In genomic region chr12:28242129-28242887, GRCh38 we compare ENCODE assay signal across 27 cellular contexts. TPM values are rescaled to one million over a fixed set of nuclear protein-coding genes. Genes with fewer than 3 reads are reported as not detected.
DNase-seq lines count a peak whose midpoint lies in the region; ATAC-seq and TF ChIP-seq lines count a peak whose summit lies in the region.
"Had no signal": no experiment of that assay in that cellular context is flagged by ENCODE, and none has a peak within 500 bp of the region (broad histone marks: within the 10 kb centered on the region; RNA-seq: fewer than 3 reads in every experiment).

No MANE protein-coding gene starts in this region.

- WGBS in right lobe of liver (ENCODE audit: insufficient coverage, low coverage, low lambda C conversion rate, missing lambda C conversion rate), result 29% methylated on average over 2 of the region's 5 CpGs
- WGBS in mammary epithelial cell (ENCODE audit: low coverage, missing lambda C conversion rate), result 98% methylated on average over 5 of the region's 5 CpGs

- peak overlapping the region; percentile 32 for H3K27ac Mint-ChIP-seq in CD8-positive, alpha-beta T cell
- peak overlapping the region; percentile 3 for H3K27ac Mint-ChIP-seq in T-helper 17 cell
- H3K27ac Mint-ChIP-seq: activated CD4-positive, alpha-beta T cell treated with anti-CD3 and anti-CD28 coated beads, Interleukin-2, amount 10 ng/mL, durations not matched to agents 24 days and 14 days; activated CD8-positive, alpha-beta memory T cell treated with anti-CD3 and anti-CD28 coated beads, Interleukin-2, amount 10 ng/mL, durations not matched to agents 7 days and 5 days; activated naive CD4-positive, alpha-beta T cell treated with anti-CD3 and anti-CD28 coated beads for 36 hours; nephron had no signal

- no peak for TF ChIP-seq CTCF in CD8-positive, alpha-beta T cell (IDR thresholded peaks at IDR 0.05)
- TF ChIP-seq CTCF in right lobe of liver (IDR thresholded peaks at IDR 0.05), result no peak
- no peak for TF ChIP-seq CTCF in mammary epithelial cell (conservative IDR thresholded peaks at IDR 0.05 in 1 of 2, IDR thresholded peaks at IDR 0.05 in 1 of 2; ENCODE audit: extremely low read depth in 1 of 2, insufficient read depth in 1 of 2, low read depth in 1 of 2, low read length in 2 of 2)

- no peak for TF ChIP-seq POLR2A in right lobe of liver (IDR thresholded peaks at IDR 0.05)

- no peak overlapping the region for H3K9ac ChIP-seq in mammary epithelial cell (ENCODE audit: insufficient read depth, low read length)

- H3K79me2 ChIP-seq in mammary epithelial cell (ENCODE audit: insufficient read depth, low read length), result no peaks in the 10 kb centered on the region

- H3K4me2 ChIP-seq in mammary epithelial cell (ENCODE audit: insufficient read depth, low read depth, low read length), result no peak overlapping the region

- no peaks in the 10 kb centered on the region for H3K27me3 ChIP-seq in CD8-positive, alpha-beta T cell (ENCODE audit: insufficient read depth, low read length)
- no peaks in the 10 kb centered on the region for H3K27me3 ChIP-seq in right lobe of liver
- H3K27me3 ChIP-seq in mammary epithelial cell (ENCODE audit: insufficient read depth, low read length), result no peaks in the 10 kb centered on the region
- H3K27me3 ChIP-seq: Peyer's patch, tibial nerve had no signal

- no peak overlapping the region for H2AFZ ChIP-seq in mammary epithelial cell (ENCODE audit: low read depth, low read length)

- no TSS peak for BruUV-seq in mammary epithelial cell (replicated peaks; lab: Mats Ljungman, UMichigan)

- H3K36me3 ChIP-seq in CD8-positive, alpha-beta T cell (ENCODE audit: insufficient read depth, low read length), result no peaks in the 10 kb centered on the region
- no peaks in the 10 kb centered on the region for H3K36me3 ChIP-seq in right lobe of liver
- H3K36me3 ChIP-seq in mammary epithelial cell (ENCODE audit: insufficient read depth, low read length), result no peaks in the 10 kb centered on the region
- H3K36me3 ChIP-seq: Peyer's patch, tibial nerve had no signal

- no peak overlapping the region for H3K4me3 ChIP-seq in CD8-positive, alpha-beta T cell (ENCODE audit: low read depth, low read length)
- H3K4me3 ChIP-seq in right lobe of liver (no peak overlapping the region), mammary epithelial cell (replicated peaks in 1 of 3; ENCODE audit: insufficient read depth in 1 of 3, low read depth in 2 of 3, low read length in 3 of 3) (no peak overlapping the region)
- H3K4me3 ChIP-seq: mucosa of descending colon, Peyer's patch, tibial nerve had no signal

- dilution Hi-C loops in mammary epithelial cell (cut with HindIII; ENCODE audit: low sequenced_read_pairs), result no loop called here

- H3K27me3 Mint-ChIP-seq in CD8-positive, alpha-beta T cell (ENCODE audit: low read depth), result no peaks in the 10 kb centered on the region
- H3K27me3 Mint-ChIP-seq in T-helper 17 cell, result no peaks in the 10 kb centered on the region
- H3K27me3 Mint-ChIP-seq: activated CD4-positive, alpha-beta T cell treated with anti-CD3 and anti-CD28 coated beads, Interleukin-2, amount 10 ng/mL, durations not matched to agents 24 days and 14 days; activated CD8-positive, alpha-beta memory T cell treated with anti-CD3 and anti-CD28 coated beads, Interleukin-2, amount 10 ng/mL, durations not matched to agents 7 days and 5 days; stimulated activated naive CD8-positive, alpha-beta T cell treated with anti-CD3 and anti-CD28 coated beads, Interleukin-15, amount 100 ng/mL, for 72 hours had no signal

- H4K20me1 ChIP-seq in mammary epithelial cell (ENCODE audit: insufficient read depth, low read length), result no peaks in the 10 kb centered on the region

- H3K4me1 ChIP-seq in CD8-positive, alpha-beta T cell (ENCODE audit: insufficient read depth, low read length), result no peaks in the 10 kb centered on the region
- H3K4me1 ChIP-seq in right lobe of liver, result no peaks in the 10 kb centered on the region
- no peaks in the 10 kb centered on the region for H3K4me1 ChIP-seq in mammary epithelial cell (ENCODE audit: insufficient read depth, low read length)
- H3K4me1 ChIP-seq: Peyer's patch, tibial nerve had no signal

- H3K36me3 Mint-ChIP-seq in CD8-positive, alpha-beta T cell, result peaks cover 2% of the 10 kb centered on the region
- no peaks in the 10 kb centered on the region for H3K36me3 Mint-ChIP-seq in T-helper 17 cell (ENCODE audit: low read depth)

- CTCF ChIA-PET in CD8-positive, alpha-beta T cell (lab: Charles Lee), result no interaction called here
- CTCF ChIA-PET in mammary epithelial cell (lab: Charles Lee; ENCODE audit: low non-redundant PET), result no interaction called here

- no peaks in the 10 kb centered on the region for H3K9me3 Mint-ChIP-seq in CD8-positive, alpha-beta T cell
- H3K9me3 Mint-ChIP-seq: nephron had no signal

- H3K4me3 Mint-ChIP-seq in CD8-positive, alpha-beta T cell, result no peak overlapping the region
- no peak overlapping the region for H3K4me3 Mint-ChIP-seq in T-helper 17 cell
- H3K4me3 Mint-ChIP-seq: activated CD4-positive, alpha-beta T cell treated with anti-CD3 and anti-CD28 coated beads, Interleukin-2, amount 10 ng/mL, durations not matched to agents 24 days and 14 days; activated CD8-positive, alpha-beta memory T cell treated with anti-CD3 and anti-CD28 coated beads, Interleukin-2, amount 10 ng/mL, durations not matched to agents 7 days and 5 days; activated naive CD4-positive, alpha-beta T cell treated with anti-CD3 and anti-CD28 coated beads for 36 hours; nephron; stimulated activated naive CD8-positive, alpha-beta T cell treated with anti-CD3 and anti-CD28 coated beads, Interleukin-15, amount 100 ng/mL, for 72 hours had no signal

- no peaks in the 10 kb centered on the region for H3K9me3 ChIP-seq in CD8-positive, alpha-beta T cell (ENCODE audit: low read length)
- H3K9me3 ChIP-seq in T-helper 17 cell (ENCODE audit: control insufficient read depth, low read length, poor library complexity, severe bottlenecking), result no peaks in the 10 kb centered on the region
- H3K9me3 ChIP-seq in right lobe of liver, result no peaks in the 10 kb centered on the region
- H3K9me3 ChIP-seq in mammary epithelial cell (replicated peaks; ENCODE audit: insufficient read depth, low read length), result no peaks in the 10 kb centered on the region
- H3K9me3 ChIP-seq: mucosa of descending colon, Peyer's patch, tibial nerve had no signal

- no peak for DNase-seq in CD8-positive, alpha-beta T cell
- DNase-seq in DMS53 (lab: John Stamatoyannopoulos, UW) (peak; percentile 66), T-helper 17 cell (no peak), right lobe of liver (peak in 1 of 3 donors; percentile 46), mammary epithelial cell (no peak)
- DNase-seq: activated CD4-positive, alpha-beta T cell treated with anti-CD3 and anti-CD28 coated beads, Interleukin-2, amount 10 ng/mL, durations not matched to agents 24 days and 14 days; activated CD8-positive, alpha-beta memory T cell treated with anti-CD3 and anti-CD28 coated beads, Interleukin-2, amount 10 ng/mL, durations not matched to agents 7 days and 5 days; activated naive CD4-positive, alpha-beta T cell treated with anti-CD3 and anti-CD28 coated beads for 36 hours; amygdala; C1 segment of cervical spinal cord; caudate nucleus; DMS79; islet precursor cell; NCI-H1092; NCI-H187 treated with DMSO at 0.1 percent for 48 hours; NCI-H510A treated with DMSO at 0.1 percent for 48 hours; NK-92 treated with Interleukin-12 subunit alpha and Interleukin-12 subunit beta, amount 100 ng/mL, for 24 hours; Peyer's patch; stimulated activated CD4-positive, alpha-beta T cell treated with anti-CD3 and anti-CD28 coated beads, Interleukin-15, amount 100 ng/mL, for 24 hours; stimulated activated naive CD8-positive, alpha-beta T cell treated with anti-CD3 and anti-CD28 coated beads, Interleukin-15, amount 100 ng/mL, for 72 hours; T-helper 1 cell had no signal

- no peak for ATAC-seq in CD8-positive, alpha-beta T cell
- no peak for ATAC-seq in T-helper 17 cell
- ATAC-seq in right lobe of liver, result peak; percentile 79 to 95 (median 91)
- ATAC-seq in GM18909 (IDR thresholded peaks at IDR 0.05; ENCODE audit: poor library complexity, unreplicated experiment), result no peak
- ATAC-seq in HG02571 (IDR thresholded peaks at IDR 0.05; ENCODE audit: unreplicated experiment), result no peak
- ATAC-seq in HG03025 (IDR thresholded peaks at IDR 0.05; ENCODE audit: low FRiP score, unreplicated experiment), result no peak
- ATAC-seq: activated CD8-positive, alpha-beta memory T cell treated with anti-CD3 and anti-CD28 coated beads, Interleukin-2, amount 10 ng/mL, durations not matched to agents 7 days and 5 days; stimulated activated naive CD8-positive, alpha-beta T cell treated with anti-CD3 and anti-CD28 coated beads, Interleukin-15, amount 100 ng/mL, for 72 hours had no signal

- POLR2A ChIA-PET in CD8-positive, alpha-beta T cell (lab: Charles Lee), result no interaction called here

- in situ Hi-C loops in mammary epithelial cell (cut with MboI; ENCODE audit: low sequenced_read_pairs in 2 of 2), result no loop called here

- intact Hi-C loops in CD8-positive, alpha-beta T cell (cut with DNase I, micrococcal nuclease), result no loop called here
- intact Hi-C loops in right lobe of liver (cut with DNase I), result no loop called here
- intact Hi-C loops in mammary epithelial cell (cut with micrococcal nuclease), result no loop called here

- no peak overlapping the region for H3K27ac ChIP-seq in CD8-positive, alpha-beta T cell (ENCODE audit: low read depth, low read length)
- H3K27ac ChIP-seq in right lobe of liver, result no peak overlapping the region
- H3K27ac ChIP-seq in mammary epithelial cell (ENCODE audit: insufficient read depth, low read depth, low read length), result no peak overlapping the region
- H3K27ac ChIP-seq: Peyer's patch, tibial nerve had no signal

- H3K4me1 Mint-ChIP-seq in CD8-positive, alpha-beta T cell (ENCODE audit: low read depth), result peaks cover 17% of the 10 kb centered on the region
- H3K4me1 Mint-ChIP-seq in T-helper 17 cell, result peaks cover 13% of the 10 kb centered on the region
- H3K4me1 Mint-ChIP-seq: activated CD4-positive, alpha-beta T cell treated with anti-CD3 and anti-CD28 coated beads, Interleukin-2, amount 10 ng/mL, durations not matched to agents 24 days and 14 days; activated CD8-positive, alpha-beta memory T cell treated with anti-CD3 and anti-CD28 coated beads, Interleukin-2, amount 10 ng/mL, durations not matched to agents 7 days and 5 days; nephron had no signal

RNA-seq across cellular contexts. Expression of gene CCDC91, which starts 52.1 kb away (rescaled TPM):
- 10 to 100 TPM; 54.3 to 63.1 TPM for total RNA-seq in CD8-positive, alpha-beta T cell
- total RNA-seq in T-helper 17 cell (10 to 100 TPM; 62.5 to 65.3 TPM), right lobe of liver (10 to 100 TPM; 10.0 to 21.5 (median 13.9) TPM), mammary epithelial cell (10 to 100 TPM; 20.8 to 22.7 TPM)
- polyA plus RNA-seq in mammary epithelial cell, result 11.9 TPM
- polyA minus RNA-seq in mammary epithelial cell, result 35.7 TPM

Comparison
In these comparisons a context has a peak if more than half of its experiments do, and no peak if none do; other contexts are left out.
1. ATAC-seq: peak in right lobe of liver (4 of 4); none in CD8-positive, alpha-beta T cell (single experiment), T-helper 17 cell (single experiment), GM18909 (single experiment), HG02571 (single experiment) and HG03025 (single experiment).